ENCODE assay signal across 8 cellular contexts in the genomic region with DNA sequence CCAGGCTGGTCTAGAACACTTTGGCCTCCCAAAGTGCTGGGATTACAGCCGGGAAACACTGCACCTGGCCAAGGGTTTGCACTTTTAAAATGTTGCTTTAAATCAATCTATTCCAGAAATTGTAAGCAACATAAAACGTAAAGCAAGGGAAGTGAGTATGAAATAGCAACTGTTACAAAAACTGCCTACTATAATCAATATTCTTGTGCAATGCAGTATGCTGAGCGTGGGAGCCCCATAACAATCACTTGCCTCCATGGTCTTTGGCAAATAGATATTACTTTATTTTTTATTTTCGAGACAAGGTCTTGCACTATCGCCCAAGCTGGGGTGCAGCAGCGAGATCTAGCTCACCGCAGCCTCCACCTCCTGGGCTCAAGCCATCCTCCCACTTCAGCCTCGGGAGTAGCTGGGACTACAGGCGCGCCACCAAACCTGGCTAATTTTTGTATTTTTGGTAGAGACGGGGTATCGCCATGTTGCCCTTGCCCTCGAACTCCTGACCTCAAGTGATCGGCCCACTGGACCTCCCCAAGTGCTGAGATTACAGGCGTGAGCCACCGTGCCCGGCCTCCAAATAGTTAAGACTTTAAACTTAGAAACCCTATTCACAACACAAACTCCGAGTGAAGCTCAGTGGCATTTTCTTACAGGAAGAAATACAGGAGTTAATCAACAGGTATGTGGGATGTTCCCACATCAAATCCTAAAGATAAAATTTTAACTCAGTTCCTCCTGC. TPM values are rescaled to one million over a fixed set of nuclear protein-coding genes. Genes with fewer than 3 reads are reported as not detected.
DNase-seq lines count a peak whose midpoint lies in the region; ATAC-seq, FAIRE-seq and TF ChIP-seq lines count a peak whose summit lies in the region.

No MANE protein-coding gene starts in this region.

- WGBS in iPS DF 6.9 (ENCODE audit: insufficient coverage, insufficient read length), result no CpG with 5 or more reads among the region's 18 CpGs
- 32 to 39% (median 33%) methylated on average over 15 to 18 of the region's 18 CpGs for WGBS in spleen, 5 donors

- peaks cover 3% of the 10 kb centered on the region for H3K27me3 ChIP-seq in CD4-positive, CD25-positive, alpha-beta regulatory T cell (ENCODE audit: control insufficient read depth, insufficient read depth, low read length)
- no peaks in the 10 kb centered on the region for H3K27me3 ChIP-seq in KMS-11 (ENCODE audit: insufficient read depth, low read depth)
- no peaks in the 10 kb centered on the region for H3K27me3 ChIP-seq in iPS DF 6.9 (ENCODE audit: control insufficient read depth, insufficient read depth, low read length)
- H3K27me3 ChIP-seq in spleen (replicated peaks in 1 of 7), result no peaks in the 10 kb centered on the region

- H3K4me1 Mint-ChIP-seq in CD4-positive, CD25-positive, alpha-beta regulatory T cell, result peaks cover 9 to 48% (median 26%) of the 10 kb centered on the region in 4 donors
- H3K4me1 Mint-ChIP-seq in activated naive CD4-positive, alpha-beta T cell treated with anti-CD3 and anti-CD28 coated beads for 36 hours (ENCODE audit: low read depth), result peaks cover 14% of the 10 kb centered on the region

- no peak for TF ChIP-seq POLR2A in spleen (IDR thresholded peaks at IDR 0.05)

- peak overlapping the region; percentile 95 to 100 (median 99) for H3K27ac Mint-ChIP-seq in CD4-positive, CD25-positive, alpha-beta regulatory T cell
- H3K27ac Mint-ChIP-seq in activated naive CD4-positive, alpha-beta T cell treated with anti-CD3 and anti-CD28 coated beads for 36 hours, result peak overlapping the region; percentile 98

- H4K20me1 ChIP-seq in KMS-11 (ENCODE audit: insufficient read depth), result peaks cover 3% of the 10 kb centered on the region; the same call in 1 of the 2 replicates

- peak overlapping the region; percentile 51 for H3K4me2 ChIP-seq in KMS-11

- peak overlapping the region; percentile 95 for H3K4me3 ChIP-seq in CD4-positive, CD25-positive, alpha-beta regulatory T cell (ENCODE audit: low read depth, low read length)
- H3K4me3 ChIP-seq in KMS-11 (IDR thresholded peaks at IDR 0.05; ENCODE audit: insufficient read depth, low read depth, low read length) (peak overlapping the region; percentile 53), iPS DF 6.9 (ENCODE audit: low read length) (peak overlapping the region; percentile 63; the same call in 1 of the 2 replicates), spleen (peak overlapping the region; percentile 39 to 96 (median 69))

- peak overlapping the region; percentile 92 to 99 (median 94) for H3K4me3 Mint-ChIP-seq in CD4-positive, CD25-positive, alpha-beta regulatory T cell
- H3K4me3 Mint-ChIP-seq in activated naive CD4-positive, alpha-beta T cell treated with anti-CD3 and anti-CD28 coated beads for 36 hours, result peak overlapping the region; percentile 95

- CTCF ChIA-PET in activated naive CD4-positive, alpha-beta T cell treated with anti-CD3 and anti-CD28 coated beads for 36 hours (lab: Charles Lee), result interaction anchor here (0.8 to 0.9 kb wide), 2 partner anchors 247 to 467 kb away, joined by 3 to 4 read pairs; no protein-coding TSS in a partner anchor

- peaks cover 0 to 3% (median 0%) of the 10 kb centered on the region in 7 donors for H3K9me3 Mint-ChIP-seq in CD4-positive, CD25-positive, alpha-beta regulatory T cell
- no peaks in the 10 kb centered on the region for H3K9me3 Mint-ChIP-seq in activated naive CD4-positive, alpha-beta T cell treated with anti-CD3 and anti-CD28 coated beads for 36 hours

- peak overlapping the region; percentile 62 for H3K9ac ChIP-seq in KMS-11

- peak in 1 of 3 donors; percentile 5 for DNase-seq in CD4-positive, CD25-positive, alpha-beta regulatory T cell
- DNase-seq in activated naive CD4-positive, alpha-beta T cell treated with anti-CD3 and anti-CD28 coated beads for 36 hours, result peak; percentile 17
- DNase-seq in iPS DF 6.9 (ENCODE audit: low read depth, low spot score), result no peak
- DNase-seq in spleen, result peak; percentile 80
- DNase-seq in HTR-8/SVneo (ENCODE audit: insufficient read length, low spot score), result no peak

- TF ChIP-seq CTCF in KMS-11 (conservative IDR thresholded peaks at IDR 0.05; ENCODE audit: low read depth, low read length), result no peak
- no peak for TF ChIP-seq CTCF in spleen (IDR thresholded peaks at IDR 0.05 in 8 of 11, conservative IDR thresholded peaks at IDR 0.05 in 3 of 11)

- H3K9me3 ChIP-seq in CD4-positive, CD25-positive, alpha-beta regulatory T cell (ENCODE audit: control insufficient read depth in 2 of 2, low read length in 2 of 2), result no peaks in the 10 kb centered on the region
- H3K9me3 ChIP-seq in iPS DF 6.9 (ENCODE audit: control insufficient read depth, insufficient read depth, low read length), result no peaks in the 10 kb centered on the region
- H3K9me3 ChIP-seq in spleen, result peaks cover 0 to 4% (median 0%) of the 10 kb centered on the region in 8 donors

- intact Hi-C loops in activated naive CD4-positive, alpha-beta T cell treated with anti-CD3 and anti-CD28 coated beads for 36 hours (cut with micrococcal nuclease), result loop anchor here (5.0 kb wide), 2 partner anchors 685 to 745 kb away; no protein-coding TSS in a partner anchor
- intact Hi-C loops in spleen (cut with DNase I; ENCODE audit: low total_unique reads), result no loop called here

- H2AFZ ChIP-seq in KMS-11 (ENCODE audit: low read depth), result peak overlapping the region; percentile 85

- ATAC-seq in CD4-positive, CD25-positive, alpha-beta regulatory T cell (ENCODE audit: low read depth in 2 of 2), result no peak
- ATAC-seq in GM19455 (IDR thresholded peaks at IDR 0.05; ENCODE audit: unreplicated experiment) (no peak), GM19328 (IDR thresholded peaks at IDR 0.05; ENCODE audit: unreplicated experiment) (no peak)

- FAIRE-seq in HTR-8/SVneo (lab: Jason Lieb, UNC), result no peak

- H3K36me3 Mint-ChIP-seq in CD4-positive, CD25-positive, alpha-beta regulatory T cell, result peaks cover 6% of the 10 kb centered on the region
- peaks cover 12% of the 10 kb centered on the region for H3K36me3 Mint-ChIP-seq in activated naive CD4-positive, alpha-beta T cell treated with anti-CD3 and anti-CD28 coated beads for 36 hours (ENCODE audit: low read depth)

- peaks cover 14% of the 10 kb centered on the region for H3K27me3 Mint-ChIP-seq in CD4-positive, CD25-positive, alpha-beta regulatory T cell
- no peaks in the 10 kb centered on the region for H3K27me3 Mint-ChIP-seq in activated naive CD4-positive, alpha-beta T cell treated with anti-CD3 and anti-CD28 coated beads for 36 hours (ENCODE audit: low read depth)

- H3K4me1 ChIP-seq in CD4-positive, CD25-positive, alpha-beta regulatory T cell (ENCODE audit: control insufficient read depth, insufficient read depth, low read length, poor library complexity, severe bottlenecking), result peaks cover 41% of the 10 kb centered on the region
- peaks cover 24% of the 10 kb centered on the region for H3K4me1 ChIP-seq in KMS-11 (ENCODE audit: low read depth, poor library complexity, severe bottlenecking)
- no peaks in the 10 kb centered on the region for H3K4me1 ChIP-seq in iPS DF 6.9 (ENCODE audit: control insufficient read depth, insufficient read depth, low read length)
- H3K4me1 ChIP-seq in spleen, result peaks cover 27 to 45% (median 38%) of the 10 kb centered on the region in 6 donors

- peak overlapping the region; percentile 96 for H3K27ac ChIP-seq in CD4-positive, CD25-positive, alpha-beta regulatory T cell (ENCODE audit: insufficient read depth, low read length, poor library complexity, severe bottlenecking)
- H3K27ac ChIP-seq in KMS-11 (peak overlapping the region; percentile 84), iPS DF 6.9 (ENCODE audit: low read length) (no peak overlapping the region), spleen (peak overlapping the region; percentile 86 to 99 (median 97))

- H3K79me2 ChIP-seq in KMS-11 (ENCODE audit: insufficient read depth, low read depth), result peaks cover 37% of the 10 kb centered on the region

- peaks cover 6% of the 10 kb centered on the region for H3K36me3 ChIP-seq in CD4-positive, CD25-positive, alpha-beta regulatory T cell (ENCODE audit: control insufficient read depth, insufficient read depth, low read length)
- H3K36me3 ChIP-seq in KMS-11 (ENCODE audit: insufficient read depth) (no peaks in the 10 kb centered on the region), iPS DF 6.9 (ENCODE audit: control insufficient read depth, insufficient read depth, low read length) (no peaks in the 10 kb centered on the region), spleen (peaks cover 0 to 9% (median 0%) of the 10 kb centered on the region in 6 donors)

RNA-seq across cellular contexts. Expression of a gene that starts 1.2 kb away (rescaled TPM):
- total RNA-seq in CD4-positive, CD25-positive, alpha-beta regulatory T cell, result 71.2 TPM
- 10 to 100 TPM; 18.1 to 26.5 (median 22.7) TPM for polyA plus RNA-seq in CD4-positive, CD25-positive, alpha-beta regulatory T cell
- total RNA-seq in activated naive CD4-positive, alpha-beta T cell treated with anti-CD3 and anti-CD28 coated beads for 36 hours, result 10 to 100 TPM; 31.9 to 33.2 TPM
- 10 to 100 TPM; 39.2 to 56.5 (median 52.5) TPM for total RNA-seq in spleen
- 10 to 100 TPM; 10.1 to 13.5 (median 11.7) TPM for polyA plus RNA-seq in spleen

Comparison
In these comparisons a context has a peak if more than half of its experiments do, and no peak if none do; other contexts are left out.
1. DNase-seq: peak in activated naive CD4-positive, alpha-beta T cell treated with anti-CD3 and anti-CD28 coated beads for 36 hours (single experiment) and spleen (single experiment); none in iPS DF 6.9 (single experiment) and HTR-8/SVneo (single experiment).
2. Peak in every context shown above with its lines, with median percentiles within 50 percentile points of each other: H3K4me3 ChIP-seq.